Comparison of ENCODE assay signal across 25 cellular contexts in genomic region chr10:4984223-4984622, GRCh38. TPM values are rescaled to one million over a fixed set of nuclear protein-coding genes. Genes with fewer than 3 reads are reported as not detected.
A peak's percentile ranks its signal among the peaks of the same experiment; 100 is the strongest.
DNase-seq lines count a peak whose midpoint lies in the region; ATAC-seq and TF ChIP-seq lines count a peak whose summit lies in the region.
"Had no signal": no experiment of that assay in that cellular context is flagged by ENCODE, and none has a peak within 500 bp of the region (broad histone marks: within the 10 kb centered on the region; RNA-seq: fewer than 3 reads in every experiment).

No MANE protein-coding gene starts in this region.

- H3K9ac ChIP-seq in SK-N-SH: no peak overlapping the region
- H3K9ac ChIP-seq: BLaER1, KMS-11 had no signal

- intact Hi-C loops in thyroid gland (cut with DNase I): loop anchor here (10.0 kb wide), 1 partner anchor 139 kb away; no protein-coding TSS in a partner anchor

- no peaks in the 10 kb centered on the region for H3F3A ChIP-seq in SK-N-SH (replicated peaks; ENCODE audit: insufficient read depth)

- POLR2A ChIA-PET in SK-N-SH (lab: Yijun Ruan, JAX): no interaction called here

- TF ChIP-seq CTCF in SK-N-SH (IDR thresholded peaks at IDR 0.05) (no peak), thyroid gland (IDR thresholded peaks at IDR 0.05) (no peak)

- no peaks in the 10 kb centered on the region for H4K20me1 ChIP-seq in SK-N-SH (ENCODE audit: insufficient read depth)
- H4K20me1 ChIP-seq: BLaER1 had no signal

- no peak overlapping the region for H3K4me2 ChIP-seq in SK-N-SH
- H3K4me2 ChIP-seq: BLaER1, KMS-11 had no signal

- no peak for TF ChIP-seq RAD21 in SK-N-SH (IDR thresholded peaks at IDR 0.05; ENCODE audit: low read length)

- TF ChIP-seq EP300 in SK-N-SH (IDR thresholded peaks at IDR 0.05; ENCODE audit: borderline replicate concordance in 1 of 2, low read depth in 1 of 2, low read length in 1 of 2): no peak

- no peaks in the 10 kb centered on the region for H3K9me2 ChIP-seq in SK-N-SH

- H3K27ac ChIP-seq in SK-N-SH (ENCODE audit: low read depth in 2 of 2, low read length in 1 of 2) (no peak overlapping the region), thyroid gland (peak overlapping the region in 2 of 3 donors; percentile 75 to 92)
- H3K27ac ChIP-seq: 22Rv1, BLaER1, KMS-11, SJSA1 had no signal

- no peak for DNase-seq in SK-N-SH
- DNase-seq in fibroblast of gingiva (ENCODE audit: low read depth): peak; percentile 10
- DNase-seq in myocyte (ENCODE audit: low read depth): peak; percentile 24
- no peak for DNase-seq in thyroid gland
- DNase-seq in iPS-NIHi11 (ENCODE audit: low spot score): no peak
- DNase-seq in NCI-H748 treated with DMSO at 0.1 percent for 48 hours (lab: John Stamatoyannopoulos, UW): no peak
- DNase-seq in NCI-H446 (lab: John Stamatoyannopoulos, UW): no peak
- DNase-seq: CD4-positive, CD25-positive, alpha-beta regulatory T cell; DMS53; GOT3; HFFc6; MM.1S; NCI-H2029; NCI-H446 treated with DMSO at 0.1 percent for 48 hours; NCI-H526; Right ventricle myocardium superior; RPMI8226 had no signal

- TF ChIP-seq POLR2A in thyroid gland (IDR thresholded peaks at IDR 0.05): no peak

- H3K27me3 ChIP-seq in SK-N-SH (ENCODE audit: insufficient read depth): no peaks in the 10 kb centered on the region
- H3K27me3 ChIP-seq in thyroid gland: no peaks in the 10 kb centered on the region
- H3K27me3 ChIP-seq: BLaER1, SJSA1 had no signal

- peak; percentile 24; the same call in 2 of the 3 replicates for ATAC-seq in SK-N-SH treated with all-trans-retinoic acid at 6 μM for 48 hours
- ATAC-seq: GM12878 had no signal

- H3K4me1 ChIP-seq in SK-N-SH (ENCODE audit: control insufficient read depth in 1 of 2, insufficient read depth in 2 of 2, low read depth in 1 of 2, low read length in 1 of 2) (no peaks in the 10 kb centered on the region; a peak in 1 of 4 replicates), thyroid gland (peaks cover 15 to 31% of the 10 kb centered on the region in 2 donors)

- WGBS in SK-N-SH (ENCODE audit: low lambda C conversion rate): 70% methylated on average over 6 of the region's 10 CpGs
- WGBS in thyroid gland, 2 donors: 96 to 99% methylated on average over 10 of the region's 10 CpGs

- H3K79me2 ChIP-seq in SK-N-SH (ENCODE audit: insufficient read depth): no peaks in the 10 kb centered on the region

- H2AFZ ChIP-seq in SK-N-SH (ENCODE audit: low read depth): no peak overlapping the region

- H3K9me3 ChIP-seq in SK-N-SH (no peaks in the 10 kb centered on the region), thyroid gland (no peaks in the 10 kb centered on the region)
- H3K9me3 ChIP-seq: BLaER1, HAP-1, SJSA1 had no signal

- H3K36me3 ChIP-seq in SK-N-SH (replicated peaks in 1 of 2; ENCODE audit: control insufficient read depth in 1 of 2, insufficient read depth in 2 of 2, low read length in 1 of 2) (no peaks in the 10 kb centered on the region), thyroid gland (no peaks in the 10 kb centered on the region)
- H3K36me3 ChIP-seq: BLaER1, HAP-1, SJSA1 had no signal

- CTCF ChIA-PET in SK-N-SH (lab: Yijun Ruan, JAX): interaction anchor here (1.0 to 4.5 kb wide), 2 partner anchors 134 to 135 kb away, joined by 4 to 57 read pairs; no protein-coding TSS in a partner anchor

- H3K4me3 ChIP-seq in SK-N-SH (ENCODE audit: low read depth in 2 of 2, low read length in 1 of 2): no peak overlapping the region
- H3K4me3 ChIP-seq in thyroid gland (replicated peaks in 1 of 3): no peak overlapping the region
- H3K4me3 ChIP-seq: BLaER1, GM12878, HAP-1, SJSA1 had no signal

TF ChIP-seq in SK-N-SH treated with all-trans-retinoic acid at 6 μM for 48 hours, 23 proteins besides CTCF, POLR2A, EP300 and RAD21:
- TF ChIP-seq SNAI2 (CRISPR knock-in tag; IDR thresholded peaks at IDR 0.05) (no peak), TSHZ2 (CRISPR knock-in tag; IDR thresholded peaks at IDR 0.05) (no peak), CSDC2 (CRISPR knock-in tag; IDR thresholded peaks at IDR 0.05) (no peak), ZFP30 (CRISPR knock-in tag; IDR thresholded peaks at IDR 0.05) (no peak)

TF ChIP-seq in SK-N-SH, 30 proteins besides CTCF, POLR2A, EP300 and RAD21:
- TF ChIP-seq JUND (IDR thresholded peaks at IDR 0.05) (no peak), SIN3A (IDR thresholded peaks at IDR 0.05; ENCODE audit: borderline replicate concordance, low read depth, low read length) (no peak), TCF12 (IDR thresholded peaks at IDR 0.05) (no peak), RCOR1 (IDR thresholded peaks at IDR 0.05; ENCODE audit: low read length) (no peak)

RNA-seq across cellular contexts. Expression of gene AKR1C2, which starts 19.4 kb away (rescaled TPM):
- not detected in 2 replicates for polyA plus RNA-seq in SK-N-SH (2012; rRNA removed)
- polyA plus RNA-seq in SK-N-SH (2012; cell fraction: cytosol; rRNA removed): 0.06 TPM in 1 of 2 replicates, not detected in the other
- 0.07 TPM in 1 of 2 replicates, not detected in the other for polyA plus RNA-seq in SK-N-SH (2012; cell fraction: nucleus; rRNA removed)
- total RNA-seq in myocyte (33.3 and 49.4 TPM in 2 replicates), thyroid gland (10 to 100 TPM; 48.2 to 59.9 (median 53.9) TPM)
- 64.5 TPM for polyA plus RNA-seq in myocyte (2012)
- total RNA-seq: CD4-positive, CD25-positive, alpha-beta regulatory T cell had no signal
- polyA plus RNA-seq: CD4-positive, CD25-positive, alpha-beta regulatory T cell; IgD-negative memory B cell had no signal

RNA-seq across cellular contexts. Expression of gene AKR1C1, which starts 21.0 kb away (rescaled TPM):
- polyA plus RNA-seq in SK-N-SH (2012; rRNA removed): 1.2 and 1.3 TPM in 2 replicates
- polyA plus RNA-seq in SK-N-SH (2012; cell fraction: cytosol; rRNA removed): 0.22 and 0.30 TPM in 2 replicates
- polyA plus RNA-seq in SK-N-SH (2012; cell fraction: nucleus; rRNA removed): 9.8 and 11.9 TPM in 2 replicates
- 38.1 and 60.1 TPM in 2 replicates for total RNA-seq in myocyte
- polyA plus RNA-seq in myocyte (2012): 42.5 TPM
- 100 to 1,000 TPM in 3 of 4 donors, 10 to 100 TPM in 1; 73.8 to 132 (median 121) TPM for total RNA-seq in thyroid gland
- polyA plus RNA-seq: IgD-negative memory B cell had no signal

Comparison
In these comparisons a context has a peak if more than half of its experiments do, and no peak if none do; other contexts are left out.
1. DNase-seq: peak in fibroblast of gingiva (single experiment) and myocyte (single experiment); none in SK-N-SH (single experiment), thyroid gland (0 of 2), iPS-NIHi11 (single experiment), NCI-H748 treated with DMSO at 0.1 percent for 48 hours (single experiment) and NCI-H446 (0 of 2).
2. H3K27ac ChIP-seq: peak in thyroid gland (2 of 3); none in SK-N-SH (0 of 2).